ENCODE assay signal across 9 cellular contexts in genomic region chr2:26067980-26068507, GRCh38. TPM values are rescaled to one million over a fixed set of nuclear protein-coding genes. Genes with fewer than 3 reads are reported as not detected.
DNase-seq lines count a peak whose midpoint lies in the region; ATAC-seq and TF ChIP-seq lines count a peak whose summit lies in the region.
"Had no signal": no experiment of that assay in that cellular context is flagged by ENCODE, and none has a peak within 500 bp of the region (broad histone marks: within the 10 kb centered on the region; RNA-seq: fewer than 3 reads in every experiment).

No MANE protein-coding gene starts in this region.

- H3K4me3 ChIP-seq in CD4-positive, alpha-beta memory T cell (ENCODE audit: low read length in 2 of 2): no peak overlapping the region
- no peak overlapping the region for H3K4me3 ChIP-seq in HUES64 (ENCODE audit: low read length)
- H3K4me3 ChIP-seq: ascending aorta had no signal

- no peak for DNase-seq in CD4-positive, alpha-beta memory T cell
- DNase-seq in natural killer cell (no peak), DMS153 treated with DMSO at 0.1 percent for 48 hours (lab: John Stamatoyannopoulos, UW; ENCODE audit: unreplicated experiment) (no peak), GM19240 (ENCODE audit: insufficient read length, low spot score) (no peak)

- peaks cover 4 to 6% of the 10 kb centered on the region in 2 donors for H3K36me3 Mint-ChIP-seq in CD4-positive, alpha-beta memory T cell
- H3K36me3 Mint-ChIP-seq in activated naive CD8-positive, alpha-beta T cell: peaks cover 8% of the 10 kb centered on the region
- H3K36me3 Mint-ChIP-seq in natural killer cell: no peaks in the 10 kb centered on the region

- ATAC-seq in natural killer cell: no peak
- ATAC-seq in HG02798 (IDR thresholded peaks at IDR 0.05; ENCODE audit: poor library complexity, unreplicated experiment): no peak
- no peak for ATAC-seq in HG02973 (IDR thresholded peaks at IDR 0.05; ENCODE audit: unreplicated experiment)

- intact Hi-C loops in CD4-positive, alpha-beta memory T cell (cut with micrococcal nuclease): loop anchor here (1.0 kb wide), 1 partner anchor 34 kb away; the partner anchor contains the start of gene RAB10
- intact Hi-C loops in natural killer cell (cut with micrococcal nuclease): loop anchor here (1.0 to 2.0 kb wide), 2 partner anchors 19 to 33 kb away; no protein-coding TSS in a partner anchor

- peak overlapping the region; percentile 44 to 93 (median 85) for H3K27ac Mint-ChIP-seq in CD4-positive, alpha-beta memory T cell
- H3K27ac Mint-ChIP-seq in activated naive CD8-positive, alpha-beta T cell: peak overlapping the region; percentile 89
- peak overlapping the region; percentile 61 to 86 for H3K27ac Mint-ChIP-seq in natural killer cell

- H3K9me3 Mint-ChIP-seq in CD4-positive, alpha-beta memory T cell: peaks cover 0 to 2% (median 0%) of the 10 kb centered on the region in 8 donors
- no peaks in the 10 kb centered on the region for H3K9me3 Mint-ChIP-seq in activated naive CD8-positive, alpha-beta T cell (ENCODE audit: low read depth)
- no peaks in the 10 kb centered on the region for H3K9me3 Mint-ChIP-seq in natural killer cell

- WGBS in HUES64: 59% methylated on average over 3 of the region's 3 CpGs

- TF ChIP-seq CTCF in natural killer cell (IDR thresholded peaks at IDR 0.05): no peak

- H3K4me3 Mint-ChIP-seq in CD4-positive, alpha-beta memory T cell: peak overlapping the region in 7 of 8 donors; percentile 18 to 91 (median 51)
- H3K4me3 Mint-ChIP-seq in activated naive CD8-positive, alpha-beta T cell: peak overlapping the region; percentile 75
- H3K4me3 Mint-ChIP-seq in natural killer cell: peak overlapping the region; percentile 59

- no peaks in the 10 kb centered on the region for H3K27me3 ChIP-seq in CD4-positive, alpha-beta memory T cell (ENCODE audit: insufficient read depth, low read length)
- no peaks in the 10 kb centered on the region for H3K27me3 ChIP-seq in HUES64 (ENCODE audit: insufficient read depth, low read length)
- H3K27me3 ChIP-seq: ascending aorta had no signal

- H3K9ac ChIP-seq in HUES64 (ENCODE audit: low read depth, low read length): peak overlapping the region; percentile 45; the same call in 1 of the 2 replicates

- no peaks in the 10 kb centered on the region for H3K9me3 ChIP-seq in CD4-positive, alpha-beta memory T cell (ENCODE audit: control insufficient read depth in 1 of 2, low read length in 2 of 2)
- H3K9me3 ChIP-seq in HUES64 (ENCODE audit: insufficient read depth, low read depth, low read length): no peaks in the 10 kb centered on the region
- H3K9me3 ChIP-seq: ascending aorta had no signal

- peaks cover 34 to 53% (median 45%) of the 10 kb centered on the region in 4 donors for H3K4me1 Mint-ChIP-seq in CD4-positive, alpha-beta memory T cell
- H3K4me1 Mint-ChIP-seq in activated naive CD8-positive, alpha-beta T cell (ENCODE audit: low read depth): peaks cover 51% of the 10 kb centered on the region
- peaks cover 49% of the 10 kb centered on the region in 2 donors for H3K4me1 Mint-ChIP-seq in natural killer cell

- H3K27me3 Mint-ChIP-seq in CD4-positive, alpha-beta memory T cell: no peaks in the 10 kb centered on the region
- no peaks in the 10 kb centered on the region for H3K27me3 Mint-ChIP-seq in activated naive CD8-positive, alpha-beta T cell
- no peaks in the 10 kb centered on the region for H3K27me3 Mint-ChIP-seq in natural killer cell (ENCODE audit: low read depth in 2 of 2)

- CTCF ChIA-PET in CD4-positive, alpha-beta memory T cell (lab: Charles Lee; ENCODE audit: partially characterized antibody): interaction anchor here (0.9 to 1.7 kb wide), 4 partner anchors 19 to 117 kb away, joined by 3 to 11 read pairs (median 4); no protein-coding TSS in a partner anchor

- POLR2A ChIA-PET in CD4-positive, alpha-beta memory T cell (lab: Charles Lee; ENCODE audit: partially characterized antibody): interaction anchor here (0.6 to 1.9 kb wide), 8 partner anchors 11 to 116 kb away, joined by 3 to 16 read pairs (median 3); partner anchors contain the start of genes KIF3C and RAB10

- peaks cover 45% of the 10 kb centered on the region for H3K4me1 ChIP-seq in CD4-positive, alpha-beta memory T cell (ENCODE audit: insufficient read depth, low read length)
- peaks cover 35% of the 10 kb centered on the region for H3K4me1 ChIP-seq in HUES64 (ENCODE audit: insufficient read depth, low read length)

- H3K27ac ChIP-seq in CD4-positive, alpha-beta memory T cell (ENCODE audit: low read depth, low read length): no peak overlapping the region
- H3K27ac ChIP-seq in HUES64 (ENCODE audit: low read depth, low read length): peak overlapping the region; percentile 76
- H3K27ac ChIP-seq: ascending aorta had no signal

- no peaks in the 10 kb centered on the region for H3K36me3 ChIP-seq in CD4-positive, alpha-beta memory T cell (ENCODE audit: insufficient read depth, low read length)
- H3K36me3 ChIP-seq in HUES64 (ENCODE audit: insufficient read depth, low read length): peaks cover 6% of the 10 kb centered on the region; the same call in 1 of the 2 replicates

RNA-seq across cellular contexts. Expression of gene RAB10, which starts 34.2 kb away (rescaled TPM):
- 10 to 100 TPM; 67.8 to 77.2 TPM for total RNA-seq in CD4-positive, alpha-beta memory T cell
- 100 to 1,000 TPM; 106 to 108 TPM for polyA plus RNA-seq in CD4-positive, alpha-beta memory T cell
- 74.0 TPM for polyA plus RNA-seq in HUES64 (2013, experiment 1 of 2)
- polyA plus RNA-seq in HUES64 (2013, experiment 2 of 2): 80.1 TPM
- total RNA-seq in natural killer cell: 10 to 100 TPM; 35.8 to 44.2 (median 39.5) TPM
